ENCODE assay signal across 9 cellular contexts in the genomic region with DNA sequence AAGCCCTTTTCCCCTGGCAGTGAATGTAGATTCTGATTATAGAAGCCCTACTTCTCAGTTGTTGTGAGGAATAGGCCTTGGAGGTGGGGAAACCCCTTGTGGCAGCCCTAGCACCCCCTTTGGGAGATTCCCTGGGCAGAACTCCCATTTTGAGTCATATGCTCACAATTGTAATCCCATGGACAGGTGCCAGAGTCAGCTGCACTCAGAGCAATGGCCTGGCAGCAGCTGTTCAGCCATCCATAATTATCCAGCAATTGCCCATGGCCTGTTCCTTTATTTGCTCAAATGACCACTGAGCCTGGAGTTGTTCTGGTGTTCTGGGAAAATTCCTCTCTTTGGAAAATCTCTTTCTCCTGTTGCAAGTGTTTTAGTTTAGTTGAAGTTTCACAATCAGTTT.
DNase-seq lines count a peak whose midpoint lies in the region; ATAC-seq and TF ChIP-seq lines count a peak whose summit lies in the region.
"Had no signal": no experiment of that assay in that cellular context is flagged by ENCODE, and none has a peak within 500 bp of the region (broad histone marks: within the 10 kb centered on the region; RNA-seq: fewer than 3 reads in every experiment).

No MANE protein-coding gene starts in this region.

- no peak overlapping the region for H2BK12ac ChIP-seq in mesenchymal stem cell (ENCODE audit: low read length in 2 of 2)

- H3K27ac ChIP-seq in colonic mucosa (no peak overlapping the region), mesenchymal stem cell (ENCODE audit: low read length, poor library complexity, severe bottlenecking) (peak overlapping the region; percentile 10)
- H3K27ac ChIP-seq: KMS-11 had no signal

- H3K36me3 ChIP-seq in colonic mucosa (no peaks in the 10 kb centered on the region), mesenchymal stem cell (ENCODE audit: control insufficient read depth in 1 of 2, insufficient read depth in 2 of 2, low read depth in 1 of 2, low read length in 2 of 2) (peaks cover 0 to 16% of the 10 kb centered on the region in 2 experiments)

- H3K79me1 ChIP-seq in mesenchymal stem cell (replicated peaks; ENCODE audit: low read length, poor library complexity, severe bottlenecking), result no peaks in the 10 kb centered on the region

- H3K4me3 ChIP-seq in colonic mucosa (no peak overlapping the region), mesenchymal stem cell (ENCODE audit: insufficient read depth in 1 of 2, low read depth in 1 of 2, low read length in 2 of 2) (no peak overlapping the region)

- ATAC-seq in GM18511 (IDR thresholded peaks at IDR 0.05; ENCODE audit: unreplicated experiment) (peak; percentile 49), GM21529 (IDR thresholded peaks at IDR 0.05; ENCODE audit: unreplicated experiment) (no peak), HG03469 (IDR thresholded peaks at IDR 0.05; ENCODE audit: unreplicated experiment) (no peak)

- H4K91ac ChIP-seq in mesenchymal stem cell (ENCODE audit: low read length), result no peak overlapping the region

- no peak overlapping the region for H3K23ac ChIP-seq in mesenchymal stem cell (ENCODE audit: low read length in 2 of 2)

- H3K9ac ChIP-seq in colonic mucosa (ENCODE audit: low read depth in 2 of 2, low read length in 2 of 2) (no peak overlapping the region), mesenchymal stem cell (ENCODE audit: low read length) (peak overlapping the region; percentile 38)
- H3K9ac ChIP-seq: KMS-11 had no signal

- H3K4ac ChIP-seq in mesenchymal stem cell (ENCODE audit: low read depth in 1 of 2, low read length in 2 of 2), result no peak overlapping the region

- H2BK120ac ChIP-seq in mesenchymal stem cell (ENCODE audit: low read depth, low read length), result no peak overlapping the region

- no peak overlapping the region for H3K14ac ChIP-seq in mesenchymal stem cell (ENCODE audit: low read length in 2 of 2)

- DNase-seq in NCI-H2171 treated with DMSO at 0.1 percent for 48 hours (lab: John Stamatoyannopoulos, UW) (peak; percentile 71), colonic mucosa (peak; percentile 61), mesenchymal stem cell (peak; percentile 92), ureter (ENCODE audit: low spot score) (peak; percentile 59), germinal center (ENCODE audit: low spot score) (no peak)

- TF ChIP-seq CTCF in colonic mucosa (IDR thresholded peaks at IDR 0.05), result no peak

- H2BK5ac ChIP-seq in mesenchymal stem cell (ENCODE audit: low read depth, low read length, poor library complexity, severe bottlenecking), result no peak overlapping the region

- intact Hi-C loops in colonic mucosa (cut with DNase I), result no loop called here

- no peak overlapping the region for H2AK5ac ChIP-seq in mesenchymal stem cell (ENCODE audit: low read length, severe bottlenecking)

- H3K4me1 ChIP-seq in colonic mucosa, result no peaks in the 10 kb centered on the region
- peaks cover 2% of the 10 kb centered on the region for H3K4me1 ChIP-seq in mesenchymal stem cell (ENCODE audit: control insufficient read depth, insufficient read depth, low read depth, low read length)

- H4K8ac ChIP-seq in mesenchymal stem cell (ENCODE audit: low read length), result no peak overlapping the region

- no peak overlapping the region for H2BK15ac ChIP-seq in mesenchymal stem cell (ENCODE audit: low read depth, poor library complexity, severe bottlenecking)

- H2AFZ ChIP-seq in mesenchymal stem cell (ENCODE audit: low read depth, low read length), result no peak overlapping the region

- no peaks in the 10 kb centered on the region for H3K9me3 ChIP-seq in colonic mucosa
- H3K9me3 ChIP-seq in mesenchymal stem cell (ENCODE audit: control insufficient read depth, low read length), result no peaks in the 10 kb centered on the region

- H3K27me3 ChIP-seq in colonic mucosa (no peaks in the 10 kb centered on the region), mesenchymal stem cell (ENCODE audit: control insufficient read depth in 1 of 2, insufficient read depth in 1 of 2, low read length in 2 of 2) (no peaks in the 10 kb centered on the region)

- H3K4me2 ChIP-seq in mesenchymal stem cell (ENCODE audit: low read length, poor library complexity, severe bottlenecking), result no peak overlapping the region
- H3K4me2 ChIP-seq: KMS-11 had no signal

- H3K18ac ChIP-seq in mesenchymal stem cell (ENCODE audit: low read depth in 1 of 2, low read length in 2 of 2), result no peak overlapping the region
